ENCODE assay signal across 7 cellular contexts in genomic region chr14:24298892-24299254, GRCh38.
DNase-seq lines count a peak whose midpoint lies in the region; ATAC-seq lines count a peak whose summit lies in the region.

No MANE protein-coding gene starts in this region.

- peak; percentile 3 for ATAC-seq in stimulated activated naive CD8-positive, alpha-beta T cell treated with anti-CD3 and anti-CD28 coated beads, Interleukin-15, amount 100 ng/mL, for 72 hours
- ATAC-seq in GM18870 (IDR thresholded peaks at IDR 0.05; ENCODE audit: unreplicated experiment) (no peak), GM19452 (IDR thresholded peaks at IDR 0.05; ENCODE audit: unreplicated experiment) (no peak)

- H3K27me3 ChIP-seq in HUES6 (ENCODE audit: control insufficient read depth, insufficient read depth, low read length) = no peaks in the 10 kb centered on the region

- H3K4me3 ChIP-seq in GM08714 (ENCODE audit: low read length) = peak overlapping the region; percentile 96
- H3K4me3 ChIP-seq in HUES6 (ENCODE audit: low read depth, low read length) = peak overlapping the region; percentile 90

- peak overlapping the region; percentile 81 for H3K9ac ChIP-seq in HUES6 (ENCODE audit: low read length)

- H3K36me3 ChIP-seq in HUES6 (ENCODE audit: control insufficient read depth, insufficient read depth, low read length) = peaks cover 42% of the 10 kb centered on the region

- peak overlapping the region; percentile 88 to 89 for H3K4me3 Mint-ChIP-seq in stimulated activated naive CD8-positive, alpha-beta T cell treated with anti-CD3 and anti-CD28 coated beads, Interleukin-15, amount 100 ng/mL, for 72 hours

- DNase-seq in amniotic epithelial cell (ENCODE audit: low read depth) (peak; percentile 68), iris pigment epithelial cell (ENCODE audit: low read depth) (peak; percentile 77)
- no peak for DNase-seq in stimulated activated naive CD8-positive, alpha-beta T cell treated with anti-CD3 and anti-CD28 coated beads, Interleukin-15, amount 100 ng/mL, for 72 hours

- no peak overlapping the region for H3K27ac ChIP-seq in HUES6 (ENCODE audit: low read depth, low read length)

- H3K4me1 Mint-ChIP-seq in stimulated activated naive CD8-positive, alpha-beta T cell treated with anti-CD3 and anti-CD28 coated beads, Interleukin-15, amount 100 ng/mL, for 72 hours = peaks cover 62% of the 10 kb centered on the region

- H3K27ac Mint-ChIP-seq in stimulated activated naive CD8-positive, alpha-beta T cell treated with anti-CD3 and anti-CD28 coated beads, Interleukin-15, amount 100 ng/mL, for 72 hours = peak overlapping the region; percentile 92

- no peaks in the 10 kb centered on the region for H3K9me3 Mint-ChIP-seq in stimulated activated naive CD8-positive, alpha-beta T cell treated with anti-CD3 and anti-CD28 coated beads, Interleukin-15, amount 100 ng/mL, for 72 hours

- H3K27me3 Mint-ChIP-seq in stimulated activated naive CD8-positive, alpha-beta T cell treated with anti-CD3 and anti-CD28 coated beads, Interleukin-15, amount 100 ng/mL, for 72 hours = no peaks in the 10 kb centered on the region

- no peaks in the 10 kb centered on the region for H3K9me3 ChIP-seq in HUES6 (ENCODE audit: control insufficient read depth, insufficient read depth, low read depth, low read length)

- H3K4me1 ChIP-seq in HUES6 (ENCODE audit: control insufficient read depth, insufficient read depth, low read length) = peaks cover 14% of the 10 kb centered on the region

Comparison
In these comparisons a context has a peak if more than half of its experiments do, and no peak if none do; other contexts are left out.
1. DNase-seq: peak in amniotic epithelial cell (single experiment) and iris pigment epithelial cell (single experiment); none in stimulated activated naive CD8-positive, alpha-beta T cell treated with anti-CD3 and anti-CD28 coated beads, Interleukin-15, amount 100 ng/mL, for 72 hours (0 of 2).